ENCODE assay signal across 14 cellular contexts in the genomic region with DNA sequence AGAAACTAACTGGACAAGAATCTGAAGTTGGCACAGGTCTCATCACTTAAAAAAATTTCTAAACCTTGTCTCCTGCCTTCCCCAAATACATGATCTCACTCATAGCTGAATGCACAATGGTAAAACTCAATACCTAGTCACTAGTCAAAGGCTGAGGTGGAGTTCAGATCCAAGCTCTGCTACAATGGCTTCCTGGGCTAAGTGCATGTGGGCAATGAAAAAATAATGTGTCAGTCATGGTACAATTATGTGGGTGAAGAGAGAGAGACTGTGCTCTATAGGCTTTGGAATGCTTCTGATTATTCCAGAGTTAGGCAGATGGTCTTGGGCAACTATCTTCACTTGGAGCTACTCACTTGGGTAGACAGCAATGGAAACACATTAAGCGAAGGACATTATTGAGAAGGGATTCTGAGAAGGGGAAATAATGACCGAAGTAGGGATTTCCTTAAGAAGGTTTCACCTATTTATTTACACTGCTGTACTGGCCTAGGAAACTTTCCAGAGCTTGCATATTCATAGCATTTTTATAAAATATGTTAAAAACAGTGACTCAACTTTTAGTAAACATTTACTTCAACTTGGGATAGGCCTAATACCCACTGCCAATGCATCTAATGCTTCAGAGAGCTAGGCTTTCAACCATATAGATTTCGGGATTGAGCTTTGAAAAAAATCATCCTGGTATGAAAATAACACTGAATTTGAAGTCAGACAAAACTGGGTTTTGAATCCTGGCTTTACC.
DNase-seq lines count a peak whose midpoint lies in the region; ATAC-seq and TF ChIP-seq lines count a peak whose summit lies in the region.
"Had no signal": no experiment of that assay in that cellular context is flagged by ENCODE, and none has a peak within 500 bp of the region (broad histone marks: within the 10 kb centered on the region; RNA-seq: fewer than 3 reads in every experiment).

No MANE protein-coding gene starts in this region.

- in situ Hi-C loops in ACHN (cut with HindIII; ENCODE audit: low pct_ligation_motif_present, low pct_unique_long_range_greater_than_20kb, low sequenced_read_pairs) = loop anchor here (25.0 kb wide), 1 partner anchor 172 kb away; no protein-coding TSS in a partner anchor

- CTCF ChIA-PET in GM10248 (lab: Yijun Ruan, JAX) = interaction anchor here (0.7 to 3.6 kb wide), 11 partner anchors 11 to 160 kb away, joined by 3 to 14 read pairs (median 5); no protein-coding TSS in a partner anchor

- TF ChIP-seq CTCF in GM10248 (IDR thresholded peaks at IDR 0.05; ENCODE audit: control extremely low read depth, extremely low read depth, low read depth, missing control alignments) = no peak

- ATAC-seq in GM21390 (IDR thresholded peaks at IDR 0.05; ENCODE audit: unreplicated experiment) = no peak
- ATAC-seq: activated naive CD4-positive, alpha-beta T cell treated with anti-CD3 and anti-CD28 coated beads, Interleukin-2, amount 50 U/mL, for 72 hours had no signal

- POLR2A ChIA-PET in GM10248 (lab: Yijun Ruan, JAX) = no interaction called here

- DNase-seq in ACHN = peak; percentile 44
- peak; percentile 16 for DNase-seq in HK-2 (ENCODE audit: unreplicated experiment)
- DNase-seq in astrocyte of the hippocampus (ENCODE audit: low read depth, low spot score) = peak; percentile 61
- peak; percentile 58 for DNase-seq in iris pigment epithelial cell (ENCODE audit: low read depth)
- DNase-seq in posterior cingulate gyrus = no peak
- DNase-seq in DMS153 treated with DMSO at 0.1 percent for 48 hours (lab: John Stamatoyannopoulos, UW; ENCODE audit: unreplicated experiment) = no peak
- DNase-seq in GM10248 (ENCODE audit: extremely low spot score) = no peak
- DNase-seq: C1 segment of cervical spinal cord; effector memory CD4-positive, alpha-beta T cell; kidney; NCI-H2227 treated with DMSO at 0.1 percent for 48 hours; stimulated activated naive CD4-positive, alpha-beta T cell had no signal

- intact Hi-C loops in posterior cingulate gyrus (cut with DNase I) = no loop called here

Comparison
In these comparisons a context has a peak if more than half of its experiments do, and no peak if none do; other contexts are left out.
1. DNase-seq: peak in ACHN (single experiment), HK-2 (single experiment), astrocyte of the hippocampus (single experiment) and iris pigment epithelial cell (single experiment); none in posterior cingulate gyrus (0 of 10), DMS153 treated with DMSO at 0.1 percent for 48 hours (single experiment) and GM10248 (single experiment).